Comparison of ENCODE assay signal across 25 cellular contexts in the genomic region with DNA sequence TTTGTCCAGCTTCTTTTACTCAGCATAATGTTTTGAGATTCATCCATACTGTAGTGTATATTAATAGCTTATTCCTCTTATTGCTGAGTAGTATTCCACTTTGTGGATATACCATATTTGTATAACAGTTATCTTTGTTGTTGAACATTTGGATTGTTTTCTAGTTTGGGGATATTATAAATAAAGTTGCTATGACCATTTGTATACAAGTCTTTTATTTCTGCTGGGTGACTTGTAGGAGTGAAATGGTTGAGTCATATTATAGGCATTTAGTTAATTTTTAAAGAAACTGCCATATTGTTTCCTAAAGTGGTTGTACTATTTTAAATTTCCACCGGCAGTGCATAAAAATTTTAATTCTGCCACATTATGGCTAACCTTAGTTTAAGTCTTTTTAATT.
"Had no signal": no experiment of that assay in that cellular context is flagged by ENCODE, and none has a peak within 500 bp of the region (broad histone marks: within the 10 kb centered on the region; RNA-seq: fewer than 3 reads in every experiment).

No MANE protein-coding gene starts in this region.

- H3K36me3 ChIP-seq: colonic mucosa, esophagus muscularis mucosa, heart right ventricle, lower lobe of right lung, prostate gland, spleen, vagina had no signal

- H3K4me1 ChIP-seq: colonic mucosa, foreskin keratinocyte, prostate gland, vagina had no signal

- H3K27me3 ChIP-seq: colonic mucosa, esophagus muscularis mucosa, foreskin keratinocyte, heart right ventricle, spleen, vagina had no signal

- H3K4me3 ChIP-seq: colonic mucosa, esophagus muscularis mucosa, heart right ventricle, lower lobe of right lung, prostate gland, skin epidermis, spleen, vagina had no signal

- DNase-seq: colonic mucosa; effector CD8-positive, alpha-beta T cell; endodermal cell; foreskin keratinocyte; glutamatergic neuron; heart right ventricle; hippocampal formation; left ventricle myocardium superior; lower lobe of right lung; naive thymus-derived CD8-positive, alpha-beta T cell; nephron progenitor cell; nucleus accumbens; right cardiac atrium; spleen; stimulated activated CD4-positive, alpha-beta T cell treated with anti-CD3 and anti-CD28 coated beads, Interleukin-4, amount 100 ng/mL, for 4 hours; stimulated activated naive B cell treated with anti-CD40 and anti-IgM and Interleukin-4, amounts not matched to agents 10 μg/mL and 1 μg/mL and 100 μg/mL, for 72 hours; trophoblast cell had no signal

- H3K4me3 Mint-ChIP-seq: dendritic cell treated with granulocyte-macrophage colony-stimulating factor and Interleukin-4, amounts not matched to agents 40 ng/mL and 50 ng/mL, for 4 days; endodermal cell; naive thymus-derived CD8-positive, alpha-beta T cell; nephron progenitor cell; stimulated activated naive B cell treated with anti-CD40 and anti-IgM and Interleukin-4, amounts not matched to agents 10 μg/mL and 1 μg/mL and 100 μg/mL, for 72 hours; stimulated activated naive CD8-positive, alpha-beta T cell treated with anti-CD3 and anti-CD28 coated beads, Interleukin-15, Interleukin-2, amounts not matched to agents 100 ng/mL and 50 ng/mL, for 24 hours had no signal

- FAIRE-seq: islet of Langerhans had no signal

- H3K9me3 ChIP-seq: colonic mucosa, prostate gland, vagina had no signal

- H3K27ac Mint-ChIP-seq: dendritic cell treated with granulocyte-macrophage colony-stimulating factor and Interleukin-4, amounts not matched to agents 40 ng/mL and 50 ng/mL, for 4 days; endodermal cell; nephron progenitor cell; stimulated activated naive B cell treated with anti-CD40 and anti-IgM and Interleukin-4, amounts not matched to agents 10 μg/mL and 1 μg/mL and 100 μg/mL, for 72 hours; stimulated activated naive CD8-positive, alpha-beta T cell treated with anti-CD3 and anti-CD28 coated beads, Interleukin-15, Interleukin-2, amounts not matched to agents 100 ng/mL and 50 ng/mL, for 24 hours had no signal

- H3K27ac ChIP-seq: colonic mucosa, epithelial cell of prostate, esophagus muscularis mucosa, foreskin keratinocyte, heart right ventricle, lower lobe of right lung, prostate gland, vagina had no signal

- ATAC-seq: foreskin keratinocyte; left ventricle myocardium superior; naive thymus-derived CD8-positive, alpha-beta T cell; stimulated activated naive B cell treated with anti-CD40 and anti-IgM and Interleukin-4, amounts not matched to agents 10 μg/mL and 1 μg/mL and 100 μg/mL, for 72 hours had no signal

- H3K4me1 Mint-ChIP-seq: endodermal cell had no signal

- H3K27me3 Mint-ChIP-seq: dendritic cell treated with granulocyte-macrophage colony-stimulating factor and Interleukin-4, amounts not matched to agents 40 ng/mL and 50 ng/mL, for 4 days; naive thymus-derived CD8-positive, alpha-beta T cell; stimulated activated naive B cell treated with anti-CD40 and anti-IgM and Interleukin-4, amounts not matched to agents 10 μg/mL and 1 μg/mL and 100 μg/mL, for 72 hours; stimulated activated naive CD8-positive, alpha-beta T cell treated with anti-CD3 and anti-CD28 coated beads, Interleukin-15, Interleukin-2, amounts not matched to agents 100 ng/mL and 50 ng/mL, for 24 hours had no signal
